8 cellular contexts compared by ENCODE assay signal in the genomic region with DNA sequence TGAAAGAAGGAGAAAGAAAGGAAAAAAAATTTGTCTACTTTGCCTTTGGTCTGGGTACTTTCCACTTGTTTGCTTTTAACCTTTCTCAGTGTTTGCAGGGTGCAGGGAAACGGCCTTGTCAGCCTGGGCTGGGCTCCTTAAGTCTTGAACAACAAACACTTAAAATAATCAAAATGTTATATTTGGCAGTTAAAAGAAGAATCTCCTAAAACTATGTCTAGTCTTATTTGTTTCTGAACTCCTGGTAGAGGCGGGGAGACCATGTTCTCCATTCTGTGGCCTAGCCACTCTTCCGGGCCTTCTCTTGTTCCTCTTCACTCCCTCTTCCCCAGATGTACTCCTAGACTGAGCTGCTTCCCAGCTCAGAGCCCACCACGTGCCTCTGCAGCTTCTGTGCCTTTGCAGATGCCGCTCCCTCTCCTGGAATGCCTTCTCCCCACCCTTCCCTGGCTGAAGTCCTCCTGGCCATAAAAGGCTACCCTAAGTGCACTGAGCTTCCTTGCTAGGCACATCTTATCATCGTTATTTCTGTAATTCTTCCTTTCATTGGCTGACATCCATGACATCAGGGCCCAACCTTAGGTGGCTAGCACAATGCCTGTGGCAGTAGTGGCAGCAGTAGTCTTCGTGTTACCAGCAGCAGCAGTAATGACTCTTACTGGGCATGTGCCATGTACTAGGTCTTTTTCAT.
A peak's percentile ranks its signal among the peaks of the same experiment; 100 is the strongest.
DNase-seq lines count a peak whose midpoint lies in the region; ATAC-seq, FAIRE-seq and TF ChIP-seq lines count a peak whose summit lies in the region.

No MANE protein-coding gene starts in this region.

- peak overlapping the region; percentile 8 for H4K91ac ChIP-seq in H1 (replicated peaks; ENCODE audit: insufficient read length, low read length)

- no peaks in the 10 kb centered on the region for H3K79me2 ChIP-seq in H1 (ENCODE audit: control insufficient read depth in 1 of 2, insufficient read depth in 2 of 2, low read length in 2 of 2)

- peak overlapping the region; percentile 82; the same call in 1 of the 2 replicates for H2BK20ac ChIP-seq in H1 (ENCODE audit: low read length)

- FAIRE-seq in H1 (lab: Jason Lieb, UNC) = no peak

- no peak overlapping the region for H2BK5ac ChIP-seq in H1 (ENCODE audit: low read depth, low read length)

- peak overlapping the region; percentile 65; the same call in 1 of the 2 replicates for H2AK5ac ChIP-seq in H1 (ENCODE audit: low read depth, low read length)

- no peak for TF ChIP-seq POLR2A in H1 (IDR thresholded peaks at IDR 0.05; ENCODE audit: control extremely low read depth in 1 of 2, low read depth in 2 of 2, low read length in 2 of 2)
- TF ChIP-seq POLR2A in vagina (IDR thresholded peaks at IDR 0.05) = no peak

- no peaks in the 10 kb centered on the region for H3K36me3 ChIP-seq in H1 (ENCODE audit: control insufficient read depth in 2 of 4, insufficient read depth in 4 of 4, low read length in 3 of 4)
- H3K36me3 ChIP-seq in muscle layer of colon (ENCODE audit: insufficient read depth, low read length) = no peaks in the 10 kb centered on the region
- H3K36me3 ChIP-seq in vagina = no peaks in the 10 kb centered on the region

- H3K4me3 ChIP-seq in H1 (ENCODE audit: extremely low read depth in 1 of 4, insufficient read depth in 2 of 4, low read depth in 3 of 4, low read length in 4 of 4) (no peak overlapping the region), muscle layer of colon (ENCODE audit: low read depth in 1 of 2, low read length in 2 of 2) (no peak overlapping the region), vagina (no peak overlapping the region)

- peaks cover 8% of the 10 kb centered on the region for H3K23me2 ChIP-seq in H1 (ENCODE audit: low read depth, low read length)

- H3K56ac ChIP-seq in H1 (replicated peaks; ENCODE audit: insufficient read length, low read depth, low read length) = no peak overlapping the region

- peak; percentile 32 for DNase-seq in stimulated activated CD4-positive, alpha-beta T cell treated with anti-CD3 and anti-CD28 coated beads, Interleukin-4, amount 100 ng/mL, for 1 hour
- no peak for DNase-seq in stimulated activated CD4-positive, alpha-beta T cell treated with anti-CD3 and anti-CD28 coated beads, Interleukin-4, amount 100 ng/mL, for 24 hours
- DNase-seq in H1 (ENCODE audit: low read depth in 1 of 2, low spot score in 2 of 2) (no peak), vagina (ENCODE audit: extremely low spot score in 2 of 2) (no peak), ACHN (no peak)

- H3K14ac ChIP-seq in H1 (ENCODE audit: insufficient read length) = no peak overlapping the region

- no peak overlapping the region for H3K18ac ChIP-seq in H1 (ENCODE audit: extremely low read depth, low read length)

- no peak overlapping the region for H3K23ac ChIP-seq in H1 (ENCODE audit: insufficient read length)

- no peaks in the 10 kb centered on the region for H3K27me3 ChIP-seq in H1 (replicated peaks in 1 of 4; ENCODE audit: control insufficient read depth in 3 of 4, extremely low read depth in 1 of 4, insufficient read depth in 3 of 4, low read length in 3 of 4)
- H3K27me3 ChIP-seq in muscle layer of colon (ENCODE audit: control insufficient read depth in 1 of 2, insufficient read depth in 2 of 2, low read length in 2 of 2) = no peaks in the 10 kb centered on the region
- H3K27me3 ChIP-seq in vagina = no peaks in the 10 kb centered on the region

- CTCF ChIA-PET in H1 (lab: Charles Lee; ENCODE audit: partially characterized antibody) = interaction anchor here (0.6 to 1.7 kb wide), 5 partner anchors 62 to 872 kb away, joined by 3 to 4 read pairs (median 3); no protein-coding TSS in a partner anchor

- no peak overlapping the region for H3K4ac ChIP-seq in H1 (replicated peaks; ENCODE audit: insufficient read length, low read depth, low read length)

- no peak overlapping the region for H3K27ac ChIP-seq in H1 (ENCODE audit: low read depth, low read length)
- H3K27ac ChIP-seq in muscle layer of colon (ENCODE audit: low read depth, low read length) = peak overlapping the region; percentile 62
- H3K27ac ChIP-seq in vagina = peak overlapping the region; percentile 73

- WGBS in H1 (ENCODE audit: extremely low coverage in 1 of 2, insufficient coverage in 1 of 2, insufficient read length in 1 of 2, insufficient replicate concordance in 2 of 2, low coverage in 1 of 2, low lambda C conversion rate in 2 of 2, missing lambda C conversion rate in 1 of 2), 2 experiments = 76% methylated on average over 7 of the region's 7 CpGs; no CpG with 5 or more reads in 1 of the 2 experiments

- ATAC-seq in HG02970 (IDR thresholded peaks at IDR 0.05; ENCODE audit: low FRiP score, unreplicated experiment) = no peak
- ATAC-seq in HG03135 (IDR thresholded peaks at IDR 0.05; ENCODE audit: unreplicated experiment) = no peak

- peak overlapping the region; percentile 93; the same call in 1 of the 2 replicates for H2BK12ac ChIP-seq in H1 (ENCODE audit: low read depth, low read length)

- intact Hi-C loops in vagina (cut with DNase I) = no loop called here

- TF ChIP-seq RAD21 in H1 (IDR thresholded peaks at IDR 0.05 in 1 of 2, conservative IDR thresholded peaks at IDR 0.05 in 1 of 2; ENCODE audit: low read depth in 2 of 2, low read length in 2 of 2) = no peak

- no peak for TF ChIP-seq EP300 in H1 (IDR thresholded peaks at IDR 0.05; ENCODE audit: borderline replicate concordance in 1 of 2, low read depth in 2 of 2, low read length in 2 of 2)

- H4K5ac ChIP-seq in H1 (ENCODE audit: insufficient read length, low read depth, low read length) = no peak overlapping the region

- POLR2A ChIA-PET in H1 (lab: Charles Lee; ENCODE audit: partially characterized antibody) = interaction anchor here (0.6 kb wide), 1 partner anchor 9 kb away, joined by 3 read pairs; no protein-coding TSS in a partner anchor

- H3K9me3 ChIP-seq in H1 (ENCODE audit: insufficient read depth in 2 of 2, low read depth in 1 of 2, low read length in 1 of 2) = no peaks in the 10 kb centered on the region
- no peaks in the 10 kb centered on the region for H3K9me3 ChIP-seq in muscle layer of colon (ENCODE audit: low read length)
- H3K9me3 ChIP-seq in vagina = no peaks in the 10 kb centered on the region

- no peak overlapping the region for H3K4me2 ChIP-seq in H1 (ENCODE audit: insufficient read depth in 1 of 2, low read depth in 2 of 2, low read length in 2 of 2)

- H2BK15ac ChIP-seq in H1 (ENCODE audit: low read length) = peak overlapping the region; percentile 66; the same call in 1 of the 2 replicates

- no peak overlapping the region for H2BK120ac ChIP-seq in H1 (replicated peaks; ENCODE audit: low read depth, low read length)

- no peak overlapping the region for H3K9ac ChIP-seq in H1 (replicated peaks in 1 of 4; ENCODE audit: extremely low read depth in 1 of 4, low read depth in 3 of 4, low read length in 3 of 4)
- no peak overlapping the region for H3K9ac ChIP-seq in muscle layer of colon (ENCODE audit: low read length)

- TF ChIP-seq CTCF in H1 (IDR thresholded peaks at IDR 0.05; ENCODE audit: control extremely low read depth in 1 of 3, insufficient read depth in 1 of 3, low read depth in 1 of 3, low read length in 3 of 3) = no peak
- TF ChIP-seq CTCF in vagina (IDR thresholded peaks at IDR 0.05) = no peak

- no peaks in the 10 kb centered on the region for H3K79me1 ChIP-seq in H1 (ENCODE audit: low read depth, low read length)

- H4K8ac ChIP-seq in H1 (ENCODE audit: extremely low read depth, insufficient read depth, low read length) = no peak overlapping the region

- H4K20me1 ChIP-seq in H1 (replicated peaks in 1 of 2; ENCODE audit: control insufficient read depth in 1 of 2, insufficient read depth in 2 of 2, low read length in 2 of 2) = no peaks in the 10 kb centered on the region

- no peak overlapping the region for H2AFZ ChIP-seq in H1 (ENCODE audit: low read length)

- H3K4me1 ChIP-seq in H1 (replicated peaks in 1 of 4; ENCODE audit: control insufficient read depth in 3 of 4, insufficient read depth in 4 of 4, low read length in 3 of 4) = peaks cover 5 to 16% (median 10%) of the 10 kb centered on the region in 4 experiments; a peak in 6 of 7 replicates
- H3K4me1 ChIP-seq in muscle layer of colon (ENCODE audit: insufficient read depth, low read length) = peaks cover 28% of the 10 kb centered on the region
- peaks cover 33% of the 10 kb centered on the region for H3K4me1 ChIP-seq in vagina

- in situ Hi-C loops in ACHN (cut with HindIII; ENCODE audit: low pct_ligation_motif_present, low pct_unique_long_range_greater_than_20kb, low sequenced_read_pairs) = no loop called here

TF ChIP-seq in H1, 55 proteins besides CTCF, POLR2A, EP300 and RAD21 (continues in another document):
- TF ChIP-seq, protein P1, sequence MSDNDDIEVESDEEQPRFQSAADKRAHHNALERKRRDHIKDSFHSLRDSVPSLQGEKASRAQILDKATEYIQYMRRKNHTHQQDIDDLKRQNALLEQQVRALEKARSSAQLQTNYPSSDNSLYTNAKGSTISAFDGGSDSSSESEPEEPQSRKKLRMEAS (IDR thresholded peaks at IDR 0.05) = peak; percentile 51; the same call in 1 of the 2 replicates
- TF ChIP-seq, protein P2, sequence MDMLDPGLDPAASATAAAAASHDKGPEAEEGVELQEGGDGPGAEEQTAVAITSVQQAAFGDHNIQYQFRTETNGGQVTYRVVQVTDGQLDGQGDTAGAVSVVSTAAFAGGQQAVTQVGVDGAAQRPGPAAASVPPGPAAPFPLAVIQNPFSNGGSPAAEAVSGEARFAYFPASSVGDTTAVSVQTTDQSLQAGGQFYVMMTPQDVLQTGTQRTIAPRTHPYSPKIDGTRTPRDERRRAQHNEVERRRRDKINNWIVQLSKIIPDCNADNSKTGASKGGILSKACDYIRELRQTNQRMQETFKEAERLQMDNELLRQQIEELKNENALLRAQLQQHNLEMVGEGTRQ (IDR thresholded peaks at IDR 0.05; ENCODE audit: low read length) = no peak
- no peak for TF ChIP-seq SP2 (IDR thresholded peaks at IDR 0.05; ENCODE audit: low read length)
